Comparison of ENCODE assay signal across 24 cellular contexts in genomic region chr11:65987336-65987735, GRCh38. TPM values are rescaled to one million over a fixed set of nuclear protein-coding genes. Genes with fewer than 3 reads are reported as not detected.
"Had no signal": no experiment of that assay in that cellular context is flagged by ENCODE, and none has a peak within 500 bp of the region (broad histone marks: within the 10 kb centered on the region; RNA-seq: fewer than 3 reads in every experiment).

No MANE protein-coding gene starts in this region.

- H3K27me3 Mint-ChIP-seq: activated B cell treated with CpG ODN at 0.5 μM for 24 hours; activated CD4-positive, alpha-beta memory T cell treated with anti-CD3 and anti-CD28 coated beads for 36 hours; activated CD4-positive, alpha-beta T cell treated with anti-CD3 and anti-CD28 coated beads, Interleukin-2, amount 10 ng/mL, durations not matched to agents 7 days and 5 days; activated naive CD8-positive, alpha-beta T cell; brain; central memory CD8-positive, alpha-beta T cell; T-helper 17 cell had no signal

- H3K9me3 ChIP-seq: SJSA1 had no signal

- H3K27ac Mint-ChIP-seq: activated B cell treated with CpG ODN at 0.5 μM for 24 hours; activated CD4-positive, alpha-beta memory T cell treated with anti-CD3 and anti-CD28 coated beads for 36 hours; activated naive CD4-positive, alpha-beta T cell treated with anti-CD3 and anti-CD28 coated beads for 36 hours; activated naive CD8-positive, alpha-beta T cell; T-helper 17 cell had no signal

- H3K4me3 Mint-ChIP-seq: activated B cell treated with CpG ODN at 0.5 μM for 24 hours; activated CD4-positive, alpha-beta memory T cell treated with anti-CD3 and anti-CD28 coated beads for 36 hours; activated CD4-positive, alpha-beta T cell treated with anti-CD3 and anti-CD28 coated beads, Interleukin-2, amount 10 ng/mL, durations not matched to agents 7 days and 5 days; activated naive CD4-positive, alpha-beta T cell treated with anti-CD3 and anti-CD28 coated beads for 36 hours; activated naive CD8-positive, alpha-beta T cell; activated T-cell treated with anti-CD3 and anti-CD28 coated beads, Interleukin-2, amount 50 U/mL, for 4 hours; brain; central memory CD8-positive, alpha-beta T cell; T-helper 17 cell had no signal

- H3K27me3 ChIP-seq: SJSA1 had no signal

- H3K9me3 Mint-ChIP-seq: activated B cell treated with CpG ODN at 0.5 μM for 24 hours; activated CD4-positive, alpha-beta memory T cell treated with anti-CD3 and anti-CD28 coated beads for 36 hours; activated CD4-positive, alpha-beta T cell treated with anti-CD3 and anti-CD28 coated beads, Interleukin-2, amount 10 ng/mL, durations not matched to agents 7 days and 5 days; activated naive CD4-positive, alpha-beta T cell treated with anti-CD3 and anti-CD28 coated beads for 36 hours; activated T-cell treated with anti-CD3 and anti-CD28 coated beads, Interleukin-2, amount 50 U/mL, for 4 hours; brain; central memory CD8-positive, alpha-beta T cell had no signal

- DNase-seq: activated B cell treated with CpG ODN at 0.5 μM for 24 hours; activated CD4-positive, alpha-beta memory T cell treated with anti-CD3 and anti-CD28 coated beads for 36 hours; activated CD4-positive, alpha-beta T cell treated with anti-CD3 and anti-CD28 coated beads, Interleukin-2, amount 10 ng/mL, durations not matched to agents 7 days and 5 days; activated CD8-positive, alpha-beta memory T cell treated with anti-CD3 and anti-CD28 coated beads for 24 hours; activated gamma-delta T cell; activated naive CD4-positive, alpha-beta T cell treated with anti-CD3 and anti-CD28 coated beads for 36 hours; activated T-cell treated with anti-CD3 and anti-CD28 coated beads, Interleukin-2, amount 50 U/mL, for 4 hours; amygdala; Kasumi-1; KBM-7; NCI-H1048; NCI-H146; NCI-H187 treated with DMSO at 0.1 percent for 48 hours; NCI-H510A treated with DMSO at 0.1 percent for 48 hours; NCI-H69; PC-3; SHP77; T-helper 17 cell; T-helper 9 cell had no signal

- H3K4me3 ChIP-seq: SJSA1 had no signal

- ATAC-seq: activated T-cell treated with anti-CD3 and anti-CD28 coated beads, Interleukin-2, amount 50 U/mL, for 4 hours; PC-3; T-helper 17 cell had no signal

- H3K27ac ChIP-seq: SJSA1 had no signal

- H3K4me1 ChIP-seq: SJSA1 had no signal

RNA-seq across cellular contexts. Expression of gene CST6, which starts 24.5 kb away (rescaled TPM):
- total RNA-seq: activated B cell treated with CpG ODN at 0.5 μM for 24 hours; activated CD4-positive, alpha-beta memory T cell treated with anti-CD3 and anti-CD28 coated beads for 36 hours; activated CD4-positive, alpha-beta T cell treated with anti-CD3 and anti-CD28 coated beads, Interleukin-2, amount 10 ng/mL, durations not matched to agents 7 days and 5 days; activated naive CD4-positive, alpha-beta T cell treated with anti-CD3 and anti-CD28 coated beads for 36 hours; astrocyte; SJSA1; T-helper 17 cell had no signal

RNA-seq across cellular contexts. Expression of gene CATSPER1, which starts 38.9 kb away (rescaled TPM):
- total RNA-seq: activated B cell treated with CpG ODN at 0.5 μM for 24 hours; activated CD4-positive, alpha-beta memory T cell treated with anti-CD3 and anti-CD28 coated beads for 36 hours; activated CD4-positive, alpha-beta T cell treated with anti-CD3 and anti-CD28 coated beads, Interleukin-2, amount 10 ng/mL, durations not matched to agents 7 days and 5 days; activated naive CD4-positive, alpha-beta T cell treated with anti-CD3 and anti-CD28 coated beads for 36 hours; activated T-cell treated with anti-CD3 and anti-CD28 coated beads, Interleukin-2, amount 50 U/mL, for 4 hours; T-helper 17 cell had no signal
